8 cellular contexts compared by ENCODE assay signal in genomic region chr5:172707285-172708182, GRCh38.
A peak's percentile ranks its signal among the peaks of the same experiment; 100 is the strongest.
DNase-seq lines count a peak whose midpoint lies in the region; ATAC-seq and TF ChIP-seq lines count a peak whose summit lies in the region.

No MANE protein-coding gene starts in this region.

- POLR2A ChIA-PET in AG04449 (lab: Yijun Ruan, JAX) = interaction anchor here (1.0 kb wide), 1 partner anchor 62 kb away, joined by 3 read pairs; no protein-coding TSS in a partner anchor

- ATAC-seq in HG03521 (IDR thresholded peaks at IDR 0.05; ENCODE audit: unreplicated experiment) (no peak), HG03460 (IDR thresholded peaks at IDR 0.05; ENCODE audit: unreplicated experiment) (no peak)

- DNase-seq in AG04449 (ENCODE audit: low read depth, low spot score) (peak; percentile 24), GM12864 (ENCODE audit: low read depth) (no peak), NCI-H524 treated with DMSO at 0.1 percent for 48 hours (lab: John Stamatoyannopoulos, UW) (peak; percentile 11), cerebellar cortex (ENCODE audit: low spot score) (peak; percentile 62), myocyte (ENCODE audit: low read depth) (peak; percentile 66)
- DNase-seq in activated effector memory CD4-positive, alpha-beta T cell treated with Interleukin-2 at 50 U/mL for 16 hours = no peak

- CTCF ChIA-PET in AG04449 (lab: Yijun Ruan, JAX) = interaction anchor here (0.5 to 11.7 kb wide), 68 partner anchors 7 to 1610 kb away, joined by 3 to 595 read pairs (median 5); partner anchors contain the start of genes ATP6V0E1, BNIP1, BOD1 and RPL26L1

- TF ChIP-seq CTCF in AG04449 (IDR thresholded peaks at IDR 0.05; ENCODE audit: insufficient read depth, low read length, missing control alignments) (peak; percentile 75), GM12864 (IDR thresholded peaks at IDR 0.05; ENCODE audit: low read depth, low read length, missing control alignments) (peak; percentile 56)

- H3K4me3 ChIP-seq in AG04449 (ENCODE audit: low read depth, low read length) (0 out of 2 replicates have a peak overlapping the region, but pooled peaks have one; percentile 8), GM12864 (ENCODE audit: low read depth, low read length) (no peak overlapping the region)

Comparison
In these comparisons a context has a peak if more than half of its experiments do, and no peak if none do; other contexts are left out.
1. DNase-seq: peak in AG04449 (single experiment), NCI-H524 treated with DMSO at 0.1 percent for 48 hours (single experiment), cerebellar cortex (single experiment) and myocyte (single experiment); none in GM12864 (single experiment) and activated effector memory CD4-positive, alpha-beta T cell treated with Interleukin-2 at 50 U/mL for 16 hours (single experiment).